ENCODE assay signal across 8 cellular contexts in genomic region chr3:72722930-72723726, GRCh38.
A peak's percentile ranks its signal among the peaks of the same experiment; 100 is the strongest.
DNase-seq lines count a peak whose midpoint lies in the region; ATAC-seq and TF ChIP-seq lines count a peak whose summit lies in the region.

No MANE protein-coding gene starts in this region.

- no peaks in the 10 kb centered on the region for H3K27me3 ChIP-seq in left ventricle myocardium inferior (ENCODE audit: low read depth)

- ATAC-seq in GM19351 (IDR thresholded peaks at IDR 0.05; ENCODE audit: unreplicated experiment) (peak; percentile 69), HG02938 (IDR thresholded peaks at IDR 0.05; ENCODE audit: unreplicated experiment) (no peak), HG03196 (IDR thresholded peaks at IDR 0.05; ENCODE audit: unreplicated experiment) (no peak)

- no peaks in the 10 kb centered on the region for H3K9me3 ChIP-seq in left ventricle myocardium inferior (replicated peaks)

- no peaks in the 10 kb centered on the region for H3K36me3 ChIP-seq in left ventricle myocardium inferior

- H3K36me3 Mint-ChIP-seq in T-helper 2 cell treated with Interferon-gamma antibody and Interleukin-4, amounts not matched to agents 5 μg/mL and 100 μg/mL, for 36 hours (ENCODE audit: low read depth), result no peaks in the 10 kb centered on the region

- TF ChIP-seq CTCF in left ventricle myocardium inferior (IDR thresholded peaks at IDR 0.05; ENCODE audit: borderline replicate concordance), result no peak

- H3K4me1 ChIP-seq in left ventricle myocardium inferior, result peaks cover 21% of the 10 kb centered on the region

- peaks cover 11% of the 10 kb centered on the region for H3K4me1 Mint-ChIP-seq in T-helper 2 cell treated with Interferon-gamma antibody and Interleukin-4, amounts not matched to agents 5 μg/mL and 100 μg/mL, for 36 hours (ENCODE audit: low read depth)

- DNase-seq in AG08395 (ENCODE audit: low spot score), result peak; percentile 57
- DNase-seq in T-helper 2 cell treated with Interferon-gamma antibody and Interleukin-4, amounts not matched to agents 5 μg/mL and 100 μg/mL, for 36 hours (ENCODE audit: low spot score), result peak; percentile 28
- peak; percentile 23 for DNase-seq in left ventricle myocardium inferior
- no peak for DNase-seq in NCI-H524 treated with DMSO at 0.1 percent for 48 hours (lab: John Stamatoyannopoulos, UW)
- no peak for DNase-seq in NCI-H128 (lab: John Stamatoyannopoulos, UW; ENCODE audit: unreplicated experiment)

- no peak overlapping the region for H3K27ac ChIP-seq in left ventricle myocardium inferior (replicated peaks)

- no peaks in the 10 kb centered on the region for H3K9me3 Mint-ChIP-seq in T-helper 2 cell treated with Interferon-gamma antibody and Interleukin-4, amounts not matched to agents 5 μg/mL and 100 μg/mL, for 36 hours

- no peaks in the 10 kb centered on the region for H3K27me3 Mint-ChIP-seq in T-helper 2 cell treated with Interferon-gamma antibody and Interleukin-4, amounts not matched to agents 5 μg/mL and 100 μg/mL, for 36 hours (ENCODE audit: low read depth)

- H3K27ac Mint-ChIP-seq in T-helper 2 cell treated with Interferon-gamma antibody and Interleukin-4, amounts not matched to agents 5 μg/mL and 100 μg/mL, for 36 hours, result peak overlapping the region; percentile 50

- no peak overlapping the region for H3K4me3 ChIP-seq in left ventricle myocardium inferior

- intact Hi-C loops in left ventricle myocardium inferior (cut with micrococcal nuclease), result no loop called here

- no peak overlapping the region for H3K4me3 Mint-ChIP-seq in T-helper 2 cell treated with Interferon-gamma antibody and Interleukin-4, amounts not matched to agents 5 μg/mL and 100 μg/mL, for 36 hours

Comparison
In these comparisons a context has a peak if more than half of its experiments do, and no peak if none do; other contexts are left out.
1. DNase-seq: peak in AG08395 (single experiment), T-helper 2 cell treated with Interferon-gamma antibody and Interleukin-4, amounts not matched to agents 5 μg/mL and 100 μg/mL, for 36 hours (single experiment) and left ventricle myocardium inferior (single experiment); none in NCI-H524 treated with DMSO at 0.1 percent for 48 hours (single experiment) and NCI-H128 (single experiment).